Comparison of ENCODE assay signal across 18 cellular contexts in the genomic region with DNA sequence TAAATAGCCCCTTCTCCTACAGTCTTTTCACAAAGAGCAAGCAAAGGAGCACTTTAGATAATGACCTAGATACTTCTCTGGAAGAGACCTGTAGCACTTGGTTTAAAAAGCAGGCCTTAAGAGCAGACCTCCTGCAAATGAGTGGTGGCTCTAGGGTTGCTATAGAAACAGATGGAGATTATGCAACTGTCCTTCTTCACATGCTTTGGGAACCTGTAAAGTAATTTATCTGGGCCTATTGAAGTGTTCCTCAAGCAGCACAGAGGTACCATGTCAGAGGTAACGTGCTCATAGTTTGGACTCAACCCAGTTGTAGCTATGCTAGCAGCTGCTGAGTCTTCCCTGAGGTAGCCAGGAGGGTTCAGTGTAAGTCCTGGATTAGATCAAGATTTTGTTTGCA.
DNase-seq lines count a peak whose midpoint lies in the region; ATAC-seq, FAIRE-seq and TF ChIP-seq lines count a peak whose summit lies in the region.
"Had no signal": no experiment of that assay in that cellular context is flagged by ENCODE, and none has a peak within 500 bp of the region (broad histone marks: within the 10 kb centered on the region; RNA-seq: fewer than 3 reads in every experiment).

No MANE protein-coding gene starts in this region.

- H3K27ac ChIP-seq in K562 (ENCODE audit: extremely low read depth, low read depth, low read length) (no peak overlapping the region), mesenchymal stem cell (ENCODE audit: low read length, poor library complexity, severe bottlenecking) (no peak overlapping the region)
- H3K27ac ChIP-seq: Peyer's patch had no signal

- intact Hi-C loops in K562 (cut with micrococcal nuclease), result no loop called here

- H3K4me2 ChIP-seq in K562 (ENCODE audit: insufficient read depth, low read length), result no peak overlapping the region
- no peak overlapping the region for H3K4me2 ChIP-seq in mesenchymal stem cell (ENCODE audit: low read length, poor library complexity, severe bottlenecking)
- H3K4me2 ChIP-seq: SK-N-SH had no signal

- TF ChIP-seq POLR2A in K562 (conservative IDR thresholded peaks at IDR 0.05), result no peak

- peak overlapping the region; percentile 35 for H4K91ac ChIP-seq in mesenchymal stem cell (ENCODE audit: low read length)

- no peak overlapping the region for H4K8ac ChIP-seq in mesenchymal stem cell (ENCODE audit: low read length)

- WGBS in K562 (ENCODE audit: insufficient coverage, low coverage, missing lambda C conversion rate), result 7% methylated on average over 1 of the region's 1 CpG
- WGBS in mesenchymal stem cell, result 87% methylated on average over 1 of the region's 1 CpG

- no peak overlapping the region for H2BK15ac ChIP-seq in mesenchymal stem cell (ENCODE audit: low read depth, poor library complexity, severe bottlenecking)

- H4K20me1 ChIP-seq in K562 (replicated peaks; ENCODE audit: control insufficient read depth, insufficient read depth, low read length), result no peaks in the 10 kb centered on the region

- H3K36me3 ChIP-seq in K562 (ENCODE audit: control insufficient read depth, insufficient read depth, low read length) (no peaks in the 10 kb centered on the region), mesenchymal stem cell (ENCODE audit: control insufficient read depth in 1 of 2, insufficient read depth in 2 of 2, low read depth in 1 of 2, low read length in 2 of 2) (no peaks in the 10 kb centered on the region)
- H3K36me3 ChIP-seq: Peyer's patch had no signal

- ATAC-seq in K562 (no peak; the same call in 2 of the 3 replicates), GM21717 (IDR thresholded peaks at IDR 0.05; ENCODE audit: unreplicated experiment) (no peak), GM21390 (IDR thresholded peaks at IDR 0.05; ENCODE audit: unreplicated experiment) (no peak)
- ATAC-seq: HCT116, Right ventricle myocardium inferior, T-cell had no signal

- H3K9me1 ChIP-seq in K562 (ENCODE audit: control insufficient read depth, insufficient read depth, low read length), result no peaks in the 10 kb centered on the region

- no peak overlapping the region for H2BK5ac ChIP-seq in mesenchymal stem cell (ENCODE audit: low read depth, low read length, poor library complexity, severe bottlenecking)

- H3K23ac ChIP-seq in mesenchymal stem cell (ENCODE audit: low read length in 2 of 2), result no peak overlapping the region

- H3K4me1 ChIP-seq in K562 (replicated peaks in 1 of 2; ENCODE audit: control insufficient read depth in 2 of 2, insufficient read depth in 2 of 2, low read length in 2 of 2) (no peaks in the 10 kb centered on the region), mesenchymal stem cell (ENCODE audit: control insufficient read depth, insufficient read depth, low read depth, low read length) (no peaks in the 10 kb centered on the region)
- H3K4me1 ChIP-seq: Peyer's patch had no signal

- H3K27me3 ChIP-seq in K562 (ENCODE audit: control insufficient read depth in 2 of 2, insufficient read depth in 2 of 2, low read length in 2 of 2), result peaks cover 24 to 47% of the 10 kb centered on the region in 2 experiments
- H3K27me3 ChIP-seq in mesenchymal stem cell (ENCODE audit: control insufficient read depth in 1 of 2, insufficient read depth in 1 of 2, low read length in 2 of 2), result no peaks in the 10 kb centered on the region
- H3K27me3 ChIP-seq: Peyer's patch had no signal

- H2BK120ac ChIP-seq in mesenchymal stem cell (ENCODE audit: low read depth, low read length), result no peak overlapping the region

- no peak overlapping the region for H3K4ac ChIP-seq in mesenchymal stem cell (ENCODE audit: low read depth in 1 of 2, low read length in 2 of 2)

- TF ChIP-seq CTCF in K562 (IDR thresholded peaks at IDR 0.05 in 2 of 3, conservative IDR thresholded peaks at IDR 0.05 in 1 of 3; ENCODE audit: insufficient read depth in 2 of 3, low read depth in 1 of 3, low read length in 3 of 3), result no peak

- no peak overlapping the region for H3K4me3 ChIP-seq in K562
- H3K4me3 ChIP-seq in mesenchymal stem cell (ENCODE audit: insufficient read depth in 1 of 2, low read depth in 1 of 2, low read length in 2 of 2), result no peak overlapping the region
- H3K4me3 ChIP-seq: Peyer's patch had no signal

- no peak overlapping the region for H3K14ac ChIP-seq in mesenchymal stem cell (ENCODE audit: low read length in 2 of 2)

- H2AK5ac ChIP-seq in mesenchymal stem cell (ENCODE audit: low read length, severe bottlenecking), result no peak overlapping the region

- no peak for TF ChIP-seq RAD21 in K562 (CRISPR knock-in tag; conservative IDR thresholded peaks at IDR 0.05 in 1 of 2, IDR thresholded peaks at IDR 0.05 in 1 of 2)

- BruUV-seq in K562 (replicated peaks; lab: Mats Ljungman, UMichigan), result no TSS peak

- CTCF ChIA-PET in K562 (lab: Yijun Ruan, JAX; ENCODE audit: low intra/inter-chr PET ratio), result no interaction called here

- H3K79me1 ChIP-seq in mesenchymal stem cell (replicated peaks; ENCODE audit: low read length, poor library complexity, severe bottlenecking), result no peaks in the 10 kb centered on the region

- no peaks in the 10 kb centered on the region for H3K9me3 ChIP-seq in K562 (replicated peaks; ENCODE audit: control insufficient read depth, insufficient read depth, low read depth, low read length)
- H3K9me3 ChIP-seq in mesenchymal stem cell (ENCODE audit: control insufficient read depth, low read length), result no peaks in the 10 kb centered on the region
- H3K9me3 ChIP-seq: Peyer's patch, SK-N-SH had no signal

- H3K79me2 ChIP-seq in K562 (ENCODE audit: control insufficient read depth, insufficient read depth, low read length), result no peaks in the 10 kb centered on the region

- peak overlapping the region in 1 of 2 experiments; percentile 46 for H3K18ac ChIP-seq in mesenchymal stem cell (ENCODE audit: low read depth in 1 of 2, low read length in 2 of 2)

- FAIRE-seq in K562 (lab: Jason Lieb, UNC), result no peak

- no peak for TF ChIP-seq EP300 in K562 (IDR thresholded peaks at IDR 0.05; ENCODE audit: low read length)

- POLR2A ChIA-PET in K562 (lab: Yijun Ruan, JAX), result interaction anchor here (0.6 kb wide), 2 partner anchors 8 to 1695 kb away, joined by 3 read pairs; no protein-coding TSS in a partner anchor

- H2BK12ac ChIP-seq in mesenchymal stem cell (ENCODE audit: low read length in 2 of 2), result peak overlapping the region in 1 of 2 experiments; percentile 82

- peak; percentile 59 for DNase-seq in G401 (ENCODE audit: low spot score)
- DNase-seq in NCI-H187 treated with DMSO at 0.1 percent for 48 hours (lab: John Stamatoyannopoulos, UW), result peak; percentile 100
- no peak for DNase-seq in K562 (ENCODE audit: extremely low read depth in 1 of 4, low spot score in 3 of 4)
- peak; percentile 8 for DNase-seq in mesenchymal stem cell
- DNase-seq in SHP77 treated with DMSO at 0.1 percent for 48 hours (lab: John Stamatoyannopoulos, UW), result no peak
- no peak for DNase-seq in stimulated activated CD4-positive, alpha-beta T cell treated with anti-CD3 and anti-CD28 coated beads, Interleukin-2, amount 100 ng/mL, for 48 hours
- DNase-seq: AML-193, COR-L47, NCI-H1436 treated with DMSO at 0.1 percent for 48 hours, NCI-H2081 treated with DMSO at 0.1 percent for 48 hours, NCI-H82, Peyer's patch, SK-N-SH, T-cell had no signal

- in situ Hi-C loops in G401 (cut with HindIII; ENCODE audit: low sequenced_read_pairs) (no loop called here), K562 (cut with MboI) (no loop called here)

- H2AFZ ChIP-seq in K562 (ENCODE audit: low read depth, low read length) (no peak overlapping the region), mesenchymal stem cell (ENCODE audit: low read depth, low read length) (no peak overlapping the region)

- H3K9ac ChIP-seq in K562 (ENCODE audit: insufficient read depth in 1 of 2, low read depth in 2 of 2, low read length in 2 of 2), result no peak overlapping the region
- no peak overlapping the region for H3K9ac ChIP-seq in mesenchymal stem cell (ENCODE audit: low read length)
- H3K9ac ChIP-seq: SK-N-SH had no signal

TF ChIP-seq in K562, 482 proteins besides CTCF, POLR2A, EP300 and RAD21:
- peak; percentile 39; the same call in 1 of the 2 replicates for TF ChIP-seq RFX1 (IDR thresholded peaks at IDR 0.05)
- no peak for TF ChIP-seq ZBED1 (IDR thresholded peaks at IDR 0.05)

Comparison
In these comparisons a context has a peak if more than half of its experiments do, and no peak if none do; other contexts are left out.
1. DNase-seq: peak in G401 (single experiment), NCI-H187 treated with DMSO at 0.1 percent for 48 hours (single experiment) and mesenchymal stem cell (single experiment); none in K562 (0 of 4), SHP77 treated with DMSO at 0.1 percent for 48 hours (single experiment) and stimulated activated CD4-positive, alpha-beta T cell treated with anti-CD3 and anti-CD28 coated beads, Interleukin-2, amount 100 ng/mL, for 48 hours (0 of 2).